ENCODE assay signal across 23 cellular contexts in the genomic region with DNA sequence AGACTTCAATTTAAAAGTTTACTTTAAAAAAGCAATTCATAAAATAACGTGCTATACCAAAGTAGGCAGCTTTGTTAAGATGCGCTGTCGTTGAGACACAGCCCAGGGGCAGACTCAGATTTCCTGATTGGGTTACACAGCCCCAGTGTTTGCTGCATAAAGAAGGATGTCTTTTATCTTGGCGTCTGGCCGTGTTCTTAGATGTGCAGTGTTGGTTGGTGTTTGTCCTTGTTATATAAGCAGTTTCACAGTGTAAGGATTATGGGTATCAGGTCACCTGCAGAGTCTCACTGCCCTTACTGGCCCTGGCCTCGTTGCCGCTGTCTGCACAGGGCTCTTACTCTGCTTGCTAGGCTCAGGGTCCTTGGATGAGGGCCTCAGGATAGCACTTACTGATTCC.
DNase-seq lines count a peak whose midpoint lies in the region; ATAC-seq lines count a peak whose summit lies in the region.
"Had no signal": no experiment of that assay in that cellular context is flagged by ENCODE, and none has a peak within 500 bp of the region (broad histone marks: within the 10 kb centered on the region; RNA-seq: fewer than 3 reads in every experiment).

No MANE protein-coding gene starts in this region.

- DNase-seq in NCI-H748 (lab: John Stamatoyannopoulos, UW; ENCODE audit: unreplicated experiment) (peak; percentile 35), NCI-H748 treated with DMSO at 0.1 percent for 48 hours (lab: John Stamatoyannopoulos, UW) (no peak), NCI-H69 (lab: John Stamatoyannopoulos, UW) (peak; percentile 33), foreskin melanocyte (peak; percentile 80), AML-193 (lab: John Stamatoyannopoulos, UW) (no peak)
- DNase-seq in activated naive CD8-positive, alpha-beta T cell treated with anti-CD3 and anti-CD28 coated beads, Interleukin-2, amount 50 U/mL, for 24 hours = no peak
- DNase-seq in activated T-helper 2 cell treated with anti-CD3 and anti-CD28 coated beads, Interferon-gamma antibody, Interleukin-2, Interleukin-4, amounts not matched to agents 10 μg/mL and 5 μg/mL and 100 μg/mL, durations not matched to agents 14 hours and 24 hours and 36 hours (ENCODE audit: low spot score) = no peak
- DNase-seq: activated CD4-positive, alpha-beta T cell treated with anti-CD3 and anti-CD28 coated beads, Interleukin-2, amount 10 ng/mL, durations not matched to agents 24 days and 14 days; activated T-cell treated with anti-CD3 and anti-CD28 coated beads, Interleukin-2, amount 50 U/mL, for 24 hours; CD4-positive, CD25-positive, alpha-beta regulatory T cell; central memory CD4-positive, alpha-beta T cell; cortex of kidney; effector memory CD8-positive, alpha-beta T cell; Kasumi-1; NCI-H2171; NCI-H510A treated with DMSO at 0.1 percent for 48 hours; SHP77; stimulated activated naive B cell treated with anti-CD40 and anti-IgM and Interleukin-4, amounts not matched to agents 10 μg/mL and 1 μg/mL and 100 μg/mL, for 72 hours; T-helper 9 cell; upper lobe of left lung had no signal

- H3K27me3 Mint-ChIP-seq in stimulated activated memory B cell treated with anti-CD40 and anti-IgM and Interleukin-4, amounts not matched to agents 10 μg/mL and 1 μg/mL and 100 μg/mL, for 72 hours = no peaks in the 10 kb centered on the region
- H3K27me3 Mint-ChIP-seq in activated naive CD8-positive, alpha-beta T cell treated with anti-CD3 and anti-CD28 coated beads, Interleukin-2, amount 50 U/mL, for 24 hours = no peaks in the 10 kb centered on the region
- no peaks in the 10 kb centered on the region for H3K27me3 Mint-ChIP-seq in activated T-helper 2 cell treated with anti-CD3 and anti-CD28 coated beads, Interferon-gamma antibody, Interleukin-2, Interleukin-4, amounts not matched to agents 10 μg/mL and 5 μg/mL and 100 μg/mL, durations not matched to agents 14 hours and 24 hours and 36 hours (ENCODE audit: low read depth)
- H3K27me3 Mint-ChIP-seq: activated CD4-positive, alpha-beta T cell treated with anti-CD3 and anti-CD28 coated beads, Interleukin-2, amount 10 ng/mL, durations not matched to agents 24 days and 14 days; activated T-cell treated with anti-CD3 and anti-CD28 coated beads, Interleukin-2, amount 50 U/mL, for 24 hours; CD4-positive, CD25-positive, alpha-beta regulatory T cell; effector memory CD8-positive, alpha-beta T cell; stimulated activated naive B cell treated with anti-CD40 and anti-IgM and Interleukin-4, amounts not matched to agents 10 μg/mL and 1 μg/mL and 100 μg/mL, for 72 hours had no signal

- no peaks in the 10 kb centered on the region for H3K9me3 Mint-ChIP-seq in stimulated activated memory B cell treated with anti-CD40 and anti-IgM and Interleukin-4, amounts not matched to agents 10 μg/mL and 1 μg/mL and 100 μg/mL, for 72 hours
- H3K9me3 Mint-ChIP-seq in activated naive CD8-positive, alpha-beta T cell treated with anti-CD3 and anti-CD28 coated beads, Interleukin-2, amount 50 U/mL, for 24 hours = no peaks in the 10 kb centered on the region
- H3K9me3 Mint-ChIP-seq in activated T-helper 2 cell treated with anti-CD3 and anti-CD28 coated beads, Interferon-gamma antibody, Interleukin-2, Interleukin-4, amounts not matched to agents 10 μg/mL and 5 μg/mL and 100 μg/mL, durations not matched to agents 14 hours and 24 hours and 36 hours = no peaks in the 10 kb centered on the region
- H3K9me3 Mint-ChIP-seq: activated CD4-positive, alpha-beta T cell treated with anti-CD3 and anti-CD28 coated beads, Interleukin-2, amount 10 ng/mL, durations not matched to agents 24 days and 14 days; activated T-cell treated with anti-CD3 and anti-CD28 coated beads, Interleukin-2, amount 50 U/mL, for 24 hours; CD4-positive, CD25-positive, alpha-beta regulatory T cell; effector memory CD8-positive, alpha-beta T cell; natural killer cell treated with Interleukin-12 subunit alpha and Interleukin-12 subunit beta and Interleukin-15 and Interleukin-18, amount 100 ng/mL, for 72 hours; stimulated activated naive B cell treated with anti-CD40 and anti-IgM and Interleukin-4, amounts not matched to agents 10 μg/mL and 1 μg/mL and 100 μg/mL, for 72 hours had no signal

- no peak overlapping the region for H3K27ac Mint-ChIP-seq in stimulated activated memory B cell treated with anti-CD40 and anti-IgM and Interleukin-4, amounts not matched to agents 10 μg/mL and 1 μg/mL and 100 μg/mL, for 72 hours
- H3K27ac Mint-ChIP-seq in activated naive CD8-positive, alpha-beta T cell treated with anti-CD3 and anti-CD28 coated beads, Interleukin-2, amount 50 U/mL, for 24 hours = no peak overlapping the region
- H3K27ac Mint-ChIP-seq in activated T-helper 2 cell treated with anti-CD3 and anti-CD28 coated beads, Interferon-gamma antibody, Interleukin-2, Interleukin-4, amounts not matched to agents 10 μg/mL and 5 μg/mL and 100 μg/mL, durations not matched to agents 14 hours and 24 hours and 36 hours = no peak overlapping the region
- H3K27ac Mint-ChIP-seq: activated CD4-positive, alpha-beta T cell treated with anti-CD3 and anti-CD28 coated beads, Interleukin-2, amount 10 ng/mL, durations not matched to agents 24 days and 14 days; activated T-cell treated with anti-CD3 and anti-CD28 coated beads, Interleukin-2, amount 50 U/mL, for 24 hours; effector memory CD8-positive, alpha-beta T cell; natural killer cell treated with Interleukin-12 subunit alpha and Interleukin-12 subunit beta and Interleukin-15 and Interleukin-18, amount 100 ng/mL, for 72 hours; stimulated activated naive B cell treated with anti-CD40 and anti-IgM and Interleukin-4, amounts not matched to agents 10 μg/mL and 1 μg/mL and 100 μg/mL, for 72 hours had no signal

- intact Hi-C loops in activated T-helper 2 cell treated with anti-CD3 and anti-CD28 coated beads, Interferon-gamma antibody, Interleukin-2, Interleukin-4, amounts not matched to agents 10 μg/mL and 5 μg/mL and 100 μg/mL, durations not matched to agents 14 hours and 24 hours and 36 hours (cut with micrococcal nuclease) = no loop called here

- ATAC-seq in stimulated activated memory B cell treated with anti-CD40 and anti-IgM and Interleukin-4, amounts not matched to agents 10 μg/mL and 1 μg/mL and 100 μg/mL, for 72 hours = peak; percentile 37
- no peak for ATAC-seq in activated naive CD8-positive, alpha-beta T cell treated with anti-CD3 and anti-CD28 coated beads, Interleukin-2, amount 50 U/mL, for 24 hours
- ATAC-seq: effector memory CD8-positive, alpha-beta T cell; natural killer cell treated with Interleukin-12 subunit alpha and Interleukin-12 subunit beta and Interleukin-15 and Interleukin-18, amount 100 ng/mL, for 72 hours; Panc1; stimulated activated naive B cell treated with anti-CD40 and anti-IgM and Interleukin-4, amounts not matched to agents 10 μg/mL and 1 μg/mL and 100 μg/mL, for 72 hours had no signal

- no peaks in the 10 kb centered on the region for H3K36me3 Mint-ChIP-seq in stimulated activated memory B cell treated with anti-CD40 and anti-IgM and Interleukin-4, amounts not matched to agents 10 μg/mL and 1 μg/mL and 100 μg/mL, for 72 hours
- no peaks in the 10 kb centered on the region for H3K36me3 Mint-ChIP-seq in activated naive CD8-positive, alpha-beta T cell treated with anti-CD3 and anti-CD28 coated beads, Interleukin-2, amount 50 U/mL, for 24 hours (ENCODE audit: low read depth)
- H3K36me3 Mint-ChIP-seq in activated T-helper 2 cell treated with anti-CD3 and anti-CD28 coated beads, Interferon-gamma antibody, Interleukin-2, Interleukin-4, amounts not matched to agents 10 μg/mL and 5 μg/mL and 100 μg/mL, durations not matched to agents 14 hours and 24 hours and 36 hours (ENCODE audit: low read depth) = no peaks in the 10 kb centered on the region
- H3K36me3 Mint-ChIP-seq: CD4-positive, CD25-positive, alpha-beta regulatory T cell; natural killer cell treated with Interleukin-12 subunit alpha and Interleukin-12 subunit beta and Interleukin-15 and Interleukin-18, amount 100 ng/mL, for 72 hours; stimulated activated naive B cell treated with anti-CD40 and anti-IgM and Interleukin-4, amounts not matched to agents 10 μg/mL and 1 μg/mL and 100 μg/mL, for 72 hours had no signal

- no peak overlapping the region for H3K4me3 Mint-ChIP-seq in stimulated activated memory B cell treated with anti-CD40 and anti-IgM and Interleukin-4, amounts not matched to agents 10 μg/mL and 1 μg/mL and 100 μg/mL, for 72 hours
- H3K4me3 Mint-ChIP-seq in activated naive CD8-positive, alpha-beta T cell treated with anti-CD3 and anti-CD28 coated beads, Interleukin-2, amount 50 U/mL, for 24 hours = no peak overlapping the region
- no peak overlapping the region for H3K4me3 Mint-ChIP-seq in activated T-helper 2 cell treated with anti-CD3 and anti-CD28 coated beads, Interferon-gamma antibody, Interleukin-2, Interleukin-4, amounts not matched to agents 10 μg/mL and 5 μg/mL and 100 μg/mL, durations not matched to agents 14 hours and 24 hours and 36 hours (ENCODE audit: low read depth)
- H3K4me3 Mint-ChIP-seq: activated CD4-positive, alpha-beta T cell treated with anti-CD3 and anti-CD28 coated beads, Interleukin-2, amount 10 ng/mL, durations not matched to agents 24 days and 14 days; activated T-cell treated with anti-CD3 and anti-CD28 coated beads, Interleukin-2, amount 50 U/mL, for 24 hours; CD4-positive, CD25-positive, alpha-beta regulatory T cell; effector memory CD8-positive, alpha-beta T cell; natural killer cell treated with Interleukin-12 subunit alpha and Interleukin-12 subunit beta and Interleukin-15 and Interleukin-18, amount 100 ng/mL, for 72 hours; stimulated activated naive B cell treated with anti-CD40 and anti-IgM and Interleukin-4, amounts not matched to agents 10 μg/mL and 1 μg/mL and 100 μg/mL, for 72 hours had no signal

- no peaks in the 10 kb centered on the region for H3K4me1 Mint-ChIP-seq in stimulated activated memory B cell treated with anti-CD40 and anti-IgM and Interleukin-4, amounts not matched to agents 10 μg/mL and 1 μg/mL and 100 μg/mL, for 72 hours
- peaks cover 4% of the 10 kb centered on the region for H3K4me1 Mint-ChIP-seq in activated naive CD8-positive, alpha-beta T cell treated with anti-CD3 and anti-CD28 coated beads, Interleukin-2, amount 50 U/mL, for 24 hours
- H3K4me1 Mint-ChIP-seq in activated T-helper 2 cell treated with anti-CD3 and anti-CD28 coated beads, Interferon-gamma antibody, Interleukin-2, Interleukin-4, amounts not matched to agents 10 μg/mL and 5 μg/mL and 100 μg/mL, durations not matched to agents 14 hours and 24 hours and 36 hours (ENCODE audit: low read depth) = no peaks in the 10 kb centered on the region
- H3K4me1 Mint-ChIP-seq: activated CD4-positive, alpha-beta T cell treated with anti-CD3 and anti-CD28 coated beads, Interleukin-2, amount 10 ng/mL, durations not matched to agents 24 days and 14 days; stimulated activated naive B cell treated with anti-CD40 and anti-IgM and Interleukin-4, amounts not matched to agents 10 μg/mL and 1 μg/mL and 100 μg/mL, for 72 hours had no signal

Comparison
In these comparisons a context has a peak if more than half of its experiments do, and no peak if none do; other contexts are left out.
1. DNase-seq: peak in NCI-H748 (single experiment), NCI-H69 (single experiment) and foreskin melanocyte (single experiment); none in NCI-H748 treated with DMSO at 0.1 percent for 48 hours (single experiment), activated naive CD8-positive, alpha-beta T cell treated with anti-CD3 and anti-CD28 coated beads, Interleukin-2, amount 50 U/mL, for 24 hours (single experiment), activated T-helper 2 cell treated with anti-CD3 and anti-CD28 coated beads, Interferon-gamma antibody, Interleukin-2, Interleukin-4, amounts not matched to agents 10 μg/mL and 5 μg/mL and 100 μg/mL, durations not matched to agents 14 hours and 24 hours and 36 hours (single experiment) and AML-193 (0 of 2).